In the genomic region with DNA sequence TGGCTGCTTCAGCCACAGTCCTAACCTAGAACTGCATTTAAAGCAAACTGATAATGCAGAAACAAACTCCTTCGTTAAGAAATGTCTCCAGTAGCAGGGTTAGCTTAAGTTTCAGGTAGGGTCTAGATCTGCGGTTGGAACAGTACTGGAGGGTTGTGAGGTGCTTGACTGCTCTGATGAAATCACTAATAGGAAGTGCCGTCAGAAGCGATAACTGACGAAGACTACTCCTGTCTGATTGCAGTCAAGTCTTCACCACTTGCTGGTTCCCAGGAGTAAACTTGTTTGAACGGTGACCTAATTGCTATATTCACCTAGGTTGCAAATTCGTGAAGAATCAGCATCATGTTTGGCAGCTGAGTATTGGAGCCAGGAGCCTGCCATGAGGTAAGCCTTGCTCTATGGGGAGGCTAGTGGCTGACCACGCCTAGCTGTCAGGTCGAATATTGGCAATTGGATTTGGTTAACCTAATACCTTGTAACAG, we compare ENCODE assay signal across 2 cellular contexts.
TF ChIP-seq lines count a peak whose summit lies in the region.

No MANE protein-coding gene starts in this region.

TF ChIP-seq in HCT116, 20 proteins besides CTCF, POLR2A, EP300 and RAD21:
- TF ChIP-seq JUND (IDR thresholded peaks at IDR 0.05) (0 out of 2 replicates have a peak, but pooled peaks have one; percentile 5), ELF1 (IDR thresholded peaks at IDR 0.05; ENCODE audit: borderline replicate concordance, low read depth) (no peak; the same call in 1 of the 2 replicates)

TF ChIP-seq in H1, 55 proteins besides CTCF, POLR2A, EP300 and RAD21:
- peak; percentile 76; the same call in 1 of the 2 replicates for TF ChIP-seq POLR2AphosphoS5 (IDR thresholded peaks at IDR 0.05; ENCODE audit: low read depth, low read length)
- TF ChIP-seq NRF1 (IDR thresholded peaks at IDR 0.05; ENCODE audit: low read depth, low read length), result peak; percentile 12; the same call in 1 of the 2 replicates
- TF ChIP-seq, protein P1, sequence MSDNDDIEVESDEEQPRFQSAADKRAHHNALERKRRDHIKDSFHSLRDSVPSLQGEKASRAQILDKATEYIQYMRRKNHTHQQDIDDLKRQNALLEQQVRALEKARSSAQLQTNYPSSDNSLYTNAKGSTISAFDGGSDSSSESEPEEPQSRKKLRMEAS (IDR thresholded peaks at IDR 0.05), result no peak
- TF ChIP-seq TEAD4 (IDR thresholded peaks at IDR 0.05; ENCODE audit: low read depth, low read length), result no peak
- 0 out of 4 replicates have a peak, but pooled peaks of 1 of the 2 experiments have one; percentile 26 for TF ChIP-seq SIN3A (conservative IDR thresholded peaks at IDR 0.05 in 1 of 2, IDR thresholded peaks at IDR 0.05 in 1 of 2; ENCODE audit: low read depth in 1 of 2, low read length in 2 of 2)
